ENCODE assay signal across 7 cellular contexts in the genomic region with DNA sequence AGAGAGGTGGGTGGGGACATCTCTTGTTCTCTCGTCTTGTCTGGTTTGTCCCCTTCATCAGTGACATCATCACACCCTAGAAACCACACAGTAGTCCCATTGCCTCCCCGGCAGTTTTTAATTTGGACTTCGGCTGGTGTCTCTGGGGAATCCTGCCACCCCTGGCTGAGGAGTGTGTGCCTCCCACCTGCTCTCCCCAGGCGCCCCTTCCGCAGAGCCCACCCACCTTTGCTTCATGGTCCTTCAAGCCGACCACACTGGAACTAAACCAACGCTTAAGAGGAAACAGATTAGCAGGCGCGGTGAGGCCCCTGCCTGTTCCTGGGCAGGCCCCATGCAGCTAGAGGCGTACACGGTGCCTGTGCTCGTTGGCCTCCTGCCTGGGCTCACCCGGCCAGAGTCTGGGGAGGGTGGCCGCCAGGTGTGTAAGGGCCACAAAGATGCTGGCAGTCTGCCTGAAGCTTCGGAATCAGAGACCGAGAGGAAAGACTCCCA.
DNase-seq lines count a peak whose midpoint lies in the region; ATAC-seq and TF ChIP-seq lines count a peak whose summit lies in the region.

No MANE protein-coding gene starts in this region.

- H3K9me3 ChIP-seq in psoas muscle = no peaks in the 10 kb centered on the region

- intact Hi-C loops in sciatic nerve (cut with DNase I) = no loop called here
- intact Hi-C loops in psoas muscle (cut with DNase I) = loop anchor here in 1 of 2 donors (5.0 kb wide), 1 partner anchor 110 kb away; no protein-coding TSS in a partner anchor

- H3K4me3 Mint-ChIP-seq in activated T-cell treated with anti-CD3 and anti-CD28 coated beads, Interleukin-2, amount 50 U/mL, for 4 hours = peak overlapping the region; percentile 56

- DNase-seq in activated T-cell treated with anti-CD3 and anti-CD28 coated beads, Interleukin-2, amount 50 U/mL, for 4 hours = peak; percentile 13
- DNase-seq in sciatic nerve (ENCODE audit: low spot score) (no peak), caudate nucleus (lab: John Stamatoyannopoulos, UW) (no peak), psoas muscle (no peak), NCI-H774 (lab: John Stamatoyannopoulos, UW) (no peak)

- TF ChIP-seq CTCF in psoas muscle (IDR thresholded peaks at IDR 0.05) = no peak

- ATAC-seq in GM21360 (IDR thresholded peaks at IDR 0.05; ENCODE audit: unreplicated experiment) (peak; percentile 69), HG03442 (IDR thresholded peaks at IDR 0.05; ENCODE audit: unreplicated experiment) (peak; percentile 50), sciatic nerve (peak; percentile 46), psoas muscle (no peak)
- ATAC-seq in activated T-cell treated with anti-CD3 and anti-CD28 coated beads, Interleukin-2, amount 50 U/mL, for 4 hours = peak; percentile 67 to 75

- no peaks in the 10 kb centered on the region for H3K27me3 Mint-ChIP-seq in activated T-cell treated with anti-CD3 and anti-CD28 coated beads, Interleukin-2, amount 50 U/mL, for 4 hours (ENCODE audit: low read depth)

- H3K9me3 Mint-ChIP-seq in activated T-cell treated with anti-CD3 and anti-CD28 coated beads, Interleukin-2, amount 50 U/mL, for 4 hours = no peaks in the 10 kb centered on the region

- WGBS in psoas muscle, 3 donors = 44 to 53% (median 49%) methylated on average over 16 of the region's 16 CpGs

- H3K36me3 Mint-ChIP-seq in activated T-cell treated with anti-CD3 and anti-CD28 coated beads, Interleukin-2, amount 50 U/mL, for 4 hours (ENCODE audit: insufficient read depth) = no peaks in the 10 kb centered on the region

- no peak overlapping the region for H3K4me3 ChIP-seq in psoas muscle

- H3K4me1 Mint-ChIP-seq in activated T-cell treated with anti-CD3 and anti-CD28 coated beads, Interleukin-2, amount 50 U/mL, for 4 hours (ENCODE audit: low read depth) = peaks cover 41% of the 10 kb centered on the region

- no peaks in the 10 kb centered on the region for H3K36me3 ChIP-seq in psoas muscle (ENCODE audit: insufficient read depth in 1 of 2, low read depth in 1 of 2)

- H3K27me3 ChIP-seq in psoas muscle (ENCODE audit: insufficient read depth in 3 of 3, low read length in 2 of 3) = no peaks in the 10 kb centered on the region

- no peaks in the 10 kb centered on the region for H3K4me1 ChIP-seq in psoas muscle

- H3K27ac ChIP-seq in caudate nucleus (ENCODE audit: low read depth, low read length) = no peak overlapping the region
- no peak overlapping the region for H3K27ac ChIP-seq in psoas muscle

Comparison
In these comparisons a context has a peak if more than half of its experiments do, and no peak if none do; other contexts are left out.
1. ATAC-seq: peak in GM21360 (single experiment), HG03442 (single experiment), activated T-cell treated with anti-CD3 and anti-CD28 coated beads, Interleukin-2, amount 50 U/mL, for 4 hours (2 of 2) and sciatic nerve (single experiment); none in psoas muscle (0 of 4).